ENCODE assay signal across 23 cellular contexts in the genomic region with DNA sequence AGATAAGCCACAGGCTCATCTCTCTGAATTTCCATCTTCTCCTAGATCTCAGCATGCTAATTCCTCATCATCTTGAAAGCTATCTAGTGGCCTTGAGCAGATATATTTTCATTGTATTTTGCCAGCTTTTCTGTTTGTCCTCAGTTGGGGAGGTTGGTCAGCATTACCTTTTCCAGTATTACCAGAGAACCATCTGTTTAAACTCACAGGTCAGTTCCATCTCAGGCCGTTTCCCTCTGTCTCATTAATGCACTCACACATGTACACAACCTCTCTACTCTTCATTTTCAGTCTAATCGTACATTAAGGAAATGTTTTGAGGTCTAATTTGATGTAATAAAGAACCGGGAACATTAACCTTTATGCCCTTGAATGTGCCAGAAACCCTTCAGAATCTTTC. TPM values are rescaled to one million over a fixed set of nuclear protein-coding genes. Genes with fewer than 3 reads are reported as not detected.
DNase-seq lines count a peak whose midpoint lies in the region; ATAC-seq and TF ChIP-seq lines count a peak whose summit lies in the region.
"Had no signal": no experiment of that assay in that cellular context is flagged by ENCODE, and none has a peak within 500 bp of the region (broad histone marks: within the 10 kb centered on the region; RNA-seq: fewer than 3 reads in every experiment).

No MANE protein-coding gene starts in this region.

- no peaks in the 10 kb centered on the region for H3K9me3 ChIP-seq in body of pancreas
- no peaks in the 10 kb centered on the region for H3K9me3 ChIP-seq in spleen
- H3K9me3 ChIP-seq: heart left ventricle, left lung, prostate gland, SJCRH30, transverse colon had no signal

- H3K4me1 Mint-ChIP-seq in activated CD8-positive, alpha-beta T cell treated with anti-CD3 and anti-CD28 coated beads for 36 hours (ENCODE audit: low read depth), result peaks cover 27% of the 10 kb centered on the region
- H3K4me1 Mint-ChIP-seq in activated CD8-positive, alpha-beta T cell treated with anti-CD3 and anti-CD28 coated beads, Interleukin-2, amount 10 ng/mL, durations not matched to agents 7 days and 5 days (ENCODE audit: low read depth), result peaks cover 9% of the 10 kb centered on the region

- intact Hi-C loops in activated CD8-positive, alpha-beta T cell treated with anti-CD3 and anti-CD28 coated beads for 36 hours (cut with micrococcal nuclease), result no loop called here
- intact Hi-C loops in body of pancreas (cut with DNase I) (no loop called here), spleen (cut with DNase I; ENCODE audit: low total_unique reads) (no loop called here)

- H3K4me1 ChIP-seq in body of pancreas, result peaks cover 19% of the 10 kb centered on the region
- H3K4me1 ChIP-seq in spleen, result peaks cover 0 to 45% (median 12%) of the 10 kb centered on the region in 6 donors
- H3K4me1 ChIP-seq: left lung, SJCRH30 had no signal

- POLR2A ChIA-PET in activated CD8-positive, alpha-beta T cell treated with anti-CD3 and anti-CD28 coated beads for 36 hours (lab: Charles Lee), result no interaction called here
- POLR2A ChIA-PET in activated CD8-positive, alpha-beta T cell treated with anti-CD3 and anti-CD28 coated beads, Interleukin-2, amount 10 ng/mL, durations not matched to agents 7 days and 5 days (lab: Charles Lee), result no interaction called here

- ATAC-seq in activated CD8-positive, alpha-beta T cell treated with anti-CD3 and anti-CD28 coated beads for 36 hours, result no peak
- ATAC-seq in activated CD8-positive, alpha-beta T cell treated with anti-CD3 and anti-CD28 coated beads, Interleukin-2, amount 10 ng/mL, durations not matched to agents 7 days and 5 days, result no peak
- peak; percentile 65 for ATAC-seq in body of pancreas
- ATAC-seq: heart left ventricle, left lung had no signal

- H3K27ac Mint-ChIP-seq in activated CD8-positive, alpha-beta T cell treated with anti-CD3 and anti-CD28 coated beads for 36 hours, result peak overlapping the region; percentile 61
- H3K27ac Mint-ChIP-seq in activated CD8-positive, alpha-beta T cell treated with anti-CD3 and anti-CD28 coated beads, Interleukin-2, amount 10 ng/mL, durations not matched to agents 7 days and 5 days, result no peak overlapping the region
- H3K27ac Mint-ChIP-seq: activated CD4-positive, alpha-beta memory T cell treated with anti-CD3 and anti-CD28 coated beads for 36 hours had no signal

- H3K36me3 Mint-ChIP-seq in activated CD8-positive, alpha-beta T cell treated with anti-CD3 and anti-CD28 coated beads for 36 hours (ENCODE audit: low read depth), result peaks cover 45% of the 10 kb centered on the region
- H3K36me3 Mint-ChIP-seq in activated CD8-positive, alpha-beta T cell treated with anti-CD3 and anti-CD28 coated beads, Interleukin-2, amount 10 ng/mL, durations not matched to agents 7 days and 5 days (ENCODE audit: low read depth), result peaks cover 64% of the 10 kb centered on the region

- H3K9me3 Mint-ChIP-seq in activated CD8-positive, alpha-beta T cell treated with anti-CD3 and anti-CD28 coated beads for 36 hours, result no peaks in the 10 kb centered on the region
- H3K9me3 Mint-ChIP-seq in activated CD8-positive, alpha-beta T cell treated with anti-CD3 and anti-CD28 coated beads, Interleukin-2, amount 10 ng/mL, durations not matched to agents 7 days and 5 days (ENCODE audit: insufficient read depth), result no peaks in the 10 kb centered on the region
- H3K9me3 Mint-ChIP-seq: activated CD4-positive, alpha-beta memory T cell treated with anti-CD3 and anti-CD28 coated beads for 36 hours had no signal

- no peak for DNase-seq in activated CD8-positive, alpha-beta T cell treated with anti-CD3 and anti-CD28 coated beads for 36 hours
- DNase-seq in activated CD8-positive, alpha-beta T cell treated with anti-CD3 and anti-CD28 coated beads, Interleukin-2, amount 10 ng/mL, durations not matched to agents 7 days and 5 days, result no peak
- peak; percentile 76 for DNase-seq in NCI-H69 (lab: John Stamatoyannopoulos, UW)
- no peak for DNase-seq in body of pancreas
- DNase-seq in spleen, result no peak
- DNase-seq in erythroblast (lab: John Stamatoyannopoulos, UW), result no peak
- DNase-seq in NOMO-1 (lab: John Stamatoyannopoulos, UW; ENCODE audit: unreplicated experiment in 2 of 2), result no peak
- DNase-seq in RKO (ENCODE audit: low spot score), result no peak
- DNase-seq: 8988T; activated CD4-positive, alpha-beta memory T cell treated with anti-CD3 and anti-CD28 coated beads for 36 hours; activated T-cell treated with anti-CD3 and anti-CD28 coated beads, Interleukin-2, amount 50 U/mL, for 1 hour; AML-193; EL; heart left ventricle; left lung; NCI-H1436 treated with DMSO at 0.1 percent for 48 hours; NCI-H2171; SJCRH30; stimulated activated CD4-positive, alpha-beta T cell treated with anti-CD3 and anti-CD28 coated beads, Interleukin-1b, Interleukin-23, amount 100 ng/mL, for 48 hours; stimulated activated naive CD4-positive, alpha-beta T cell; transverse colon had no signal

- H3K4me3 ChIP-seq in body of pancreas, result no peak overlapping the region
- no peak overlapping the region for H3K4me3 ChIP-seq in spleen
- H3K4me3 ChIP-seq: coronary artery, heart left ventricle, left lung, prostate gland, SJCRH30, transverse colon had no signal

- CTCF ChIA-PET in activated CD8-positive, alpha-beta T cell treated with anti-CD3 and anti-CD28 coated beads for 36 hours (lab: Charles Lee), result no interaction called here
- CTCF ChIA-PET in activated CD8-positive, alpha-beta T cell treated with anti-CD3 and anti-CD28 coated beads, Interleukin-2, amount 10 ng/mL, durations not matched to agents 7 days and 5 days (lab: Charles Lee), result no interaction called here

- no peak overlapping the region for H3K4me3 Mint-ChIP-seq in activated CD8-positive, alpha-beta T cell treated with anti-CD3 and anti-CD28 coated beads for 36 hours
- H3K4me3 Mint-ChIP-seq in activated CD8-positive, alpha-beta T cell treated with anti-CD3 and anti-CD28 coated beads, Interleukin-2, amount 10 ng/mL, durations not matched to agents 7 days and 5 days, result no peak overlapping the region
- H3K4me3 Mint-ChIP-seq: activated CD4-positive, alpha-beta memory T cell treated with anti-CD3 and anti-CD28 coated beads for 36 hours had no signal

- H3K27ac ChIP-seq in body of pancreas (peak overlapping the region in 2 of 4 donors; percentile 19 to 38), spleen (peak overlapping the region in 5 of 8 donors; percentile 8 to 52 (median 33))
- H3K27ac ChIP-seq: coronary artery, heart left ventricle, left lung, SJCRH30, transverse colon had no signal

- H3K27me3 ChIP-seq in body of pancreas (no peaks in the 10 kb centered on the region), spleen (replicated peaks in 1 of 7) (no peaks in the 10 kb centered on the region)
- H3K27me3 ChIP-seq: heart left ventricle, left lung, SJCRH30, transverse colon had no signal

- no peak for TF ChIP-seq CTCF in activated CD8-positive, alpha-beta T cell treated with anti-CD3 and anti-CD28 coated beads for 36 hours (IDR thresholded peaks at IDR 0.05)
- no peak for TF ChIP-seq CTCF in body of pancreas (IDR thresholded peaks at IDR 0.05)
- TF ChIP-seq CTCF in spleen (IDR thresholded peaks at IDR 0.05 in 8 of 11, conservative IDR thresholded peaks at IDR 0.05 in 3 of 11), result no peak

- TF ChIP-seq POLR2A in body of pancreas (IDR thresholded peaks at IDR 0.05), result no peak
- no peak for TF ChIP-seq POLR2A in spleen (IDR thresholded peaks at IDR 0.05)
- no peak for TF ChIP-seq POLR2A in erythroblast (IDR thresholded peaks at IDR 0.05; ENCODE audit: low read length)

- H3K36me3 ChIP-seq in body of pancreas (replicated peaks in 1 of 2; ENCODE audit: insufficient read depth in 1 of 2, low read depth in 2 of 2), result peaks cover 0 to 6% of the 10 kb centered on the region in 2 donors
- H3K36me3 ChIP-seq in spleen, result peaks cover 0 to 99% (median 77%) of the 10 kb centered on the region in 6 donors
- H3K36me3 ChIP-seq: prostate gland had no signal

- WGBS in body of pancreas, 2 donors, result 20% methylated on average over 3 of the region's 3 CpGs
- 79 to 88% (median 80%) methylated on average over 3 of the region's 3 CpGs for WGBS in spleen, 5 donors

- H3K27me3 Mint-ChIP-seq in activated CD8-positive, alpha-beta T cell treated with anti-CD3 and anti-CD28 coated beads for 36 hours, result no peaks in the 10 kb centered on the region
- H3K27me3 Mint-ChIP-seq in activated CD8-positive, alpha-beta T cell treated with anti-CD3 and anti-CD28 coated beads, Interleukin-2, amount 10 ng/mL, durations not matched to agents 7 days and 5 days (ENCODE audit: low read depth), result no peaks in the 10 kb centered on the region
- H3K27me3 Mint-ChIP-seq: activated CD4-positive, alpha-beta memory T cell treated with anti-CD3 and anti-CD28 coated beads for 36 hours had no signal

RNA-seq across cellular contexts. Expression of a gene that starts 29.7 kb away (rescaled TPM):
- 10 to 100 TPM; 12.4 to 13.0 TPM for total RNA-seq in activated CD8-positive, alpha-beta T cell treated with anti-CD3 and anti-CD28 coated beads for 36 hours
- total RNA-seq in activated CD8-positive, alpha-beta T cell treated with anti-CD3 and anti-CD28 coated beads, Interleukin-2, amount 10 ng/mL, durations not matched to agents 7 days and 5 days, result 10 to 100 TPM; 14.8 to 16.7 TPM
- 10 to 100 TPM; 10.9 to 14.5 TPM for total RNA-seq in body of pancreas
- total RNA-seq in spleen, result 10 to 100 TPM; 21.0 to 42.2 (median 27.9) TPM
- 10 to 100 TPM; 11.7 to 15.2 (median 15.1) TPM for polyA plus RNA-seq in spleen
